9 cellular contexts compared by ENCODE assay signal in the genomic region with DNA sequence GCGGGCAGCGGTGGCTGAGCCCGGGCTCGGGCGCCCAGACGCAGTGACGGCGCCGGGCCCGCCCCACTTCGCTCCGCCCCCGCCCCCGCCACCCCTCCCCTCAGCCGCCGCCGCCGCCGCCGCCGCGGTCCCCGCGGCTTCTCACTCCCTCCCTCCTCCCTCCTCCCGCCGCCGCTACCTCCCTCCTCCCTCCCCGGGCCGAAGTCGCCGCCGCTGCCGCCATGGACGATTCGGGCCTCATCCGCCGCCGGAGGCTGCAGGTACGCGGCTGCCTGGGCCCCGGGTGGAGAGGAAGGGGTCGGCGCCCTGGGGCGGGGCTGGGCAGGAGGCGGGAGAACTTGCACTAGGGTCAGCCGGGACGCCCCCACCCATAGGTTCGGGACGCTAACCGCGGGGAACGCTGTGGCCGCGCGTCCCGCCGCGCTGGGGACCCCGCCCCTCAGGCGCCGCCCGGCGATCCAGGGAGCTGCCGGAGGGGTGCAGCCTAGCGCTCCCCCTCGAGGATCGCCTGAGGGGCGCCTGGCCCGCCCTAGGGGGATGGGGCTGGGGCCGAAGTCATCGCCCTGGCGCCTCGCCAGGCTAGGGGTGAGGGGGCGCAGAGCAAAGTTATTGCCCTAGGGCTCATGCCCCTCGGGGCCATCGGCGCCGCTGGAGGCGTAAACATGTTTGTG. TPM values are rescaled to one million over a fixed set of nuclear protein-coding genes. Genes with fewer than 3 reads are reported as not detected.
DNase-seq lines count a peak whose midpoint lies in the region; ATAC-seq and TF ChIP-seq lines count a peak whose summit lies in the region.
"Had no signal": no experiment of that assay in that cellular context is flagged by ENCODE, and none has a peak within 500 bp of the region (broad histone marks: within the 10 kb centered on the region; RNA-seq: fewer than 3 reads in every experiment).

No MANE protein-coding gene starts in this region.

- peaks cover 66% of the 10 kb centered on the region for H3K27me3 Mint-ChIP-seq in activated B cell treated with CpG ODN at 0.5 μM for 24 hours

- H3K4me1 ChIP-seq in esophagus muscularis mucosa (peaks cover 13 to 57% (median 38%) of the 10 kb centered on the region in 4 donors), psoas muscle (no peaks in the 10 kb centered on the region)

- no peaks in the 10 kb centered on the region for H3K9me3 ChIP-seq in MG63
- no peaks in the 10 kb centered on the region for H3K9me3 ChIP-seq in esophagus muscularis mucosa
- H3K9me3 ChIP-seq in psoas muscle: no peaks in the 10 kb centered on the region

- WGBS in esophagus muscularis mucosa: 0% methylated on average over 5 of the region's 79 CpGs
- WGBS in psoas muscle, 3 donors: 0 to 1% (median 1%) methylated on average over 20 to 77 of the region's 79 CpGs

- POLR2A ChIA-PET in activated B cell treated with CpG ODN at 0.5 μM for 24 hours (lab: Charles Lee): no interaction called here

- no peak for TF ChIP-seq EP300 in esophagus muscularis mucosa (IDR thresholded peaks at IDR 0.05)

- CTCF ChIA-PET in activated B cell treated with CpG ODN at 0.5 μM for 24 hours (lab: Charles Lee): no interaction called here

- H3K27ac Mint-ChIP-seq in activated B cell treated with CpG ODN at 0.5 μM for 24 hours: no peak overlapping the region

- no peak for TF ChIP-seq POLR2A in esophagus muscularis mucosa (IDR thresholded peaks at IDR 0.05; ENCODE audit: low read depth)

- peak; percentile 18 for ATAC-seq in activated B cell treated with CpG ODN at 0.5 μM for 24 hours (ENCODE audit: low read depth)
- peak in 3 of 4 donors; percentile 26 to 45 (median 30) for ATAC-seq in psoas muscle
- ATAC-seq in HG03571 (IDR thresholded peaks at IDR 0.05; ENCODE audit: unreplicated experiment): no peak
- no peak for ATAC-seq in HG03565 (IDR thresholded peaks at IDR 0.05; ENCODE audit: unreplicated experiment)
- ATAC-seq in HG03342 (IDR thresholded peaks at IDR 0.05; ENCODE audit: unreplicated experiment): no peak

- peaks cover 3% of the 10 kb centered on the region for H3K9me3 Mint-ChIP-seq in activated B cell treated with CpG ODN at 0.5 μM for 24 hours

- intact Hi-C loops in activated B cell treated with CpG ODN at 0.5 μM for 24 hours (cut with micrococcal nuclease) (no loop called here), esophagus muscularis mucosa (cut with DNase I) (no loop called here), psoas muscle (cut with DNase I) (no loop called here)

- H3K4me3 ChIP-seq in MG63 (peak overlapping the region; percentile 51), esophagus muscularis mucosa (peak overlapping the region; percentile 48 to 59 (median 51)), psoas muscle (peak overlapping the region; percentile 56)

- TF ChIP-seq CTCF in activated B cell treated with CpG ODN at 0.5 μM for 24 hours (IDR thresholded peaks at IDR 0.05) (no peak), esophagus muscularis mucosa (IDR thresholded peaks at IDR 0.05) (no peak), psoas muscle (IDR thresholded peaks at IDR 0.05) (no peak)

- DNase-seq in D341Med (ENCODE audit: low spot score) (peak; percentile 95), MG63 (peak; percentile 58), activated B cell treated with CpG ODN at 0.5 μM for 24 hours (no peak), esophagus muscularis mucosa (ENCODE audit: extremely low spot score) (no peak), psoas muscle (no peak)

- H3K36me3 Mint-ChIP-seq in activated B cell treated with CpG ODN at 0.5 μM for 24 hours (ENCODE audit: low read depth): no peaks in the 10 kb centered on the region

- no peaks in the 10 kb centered on the region for H3K36me3 ChIP-seq in MG63
- no peaks in the 10 kb centered on the region for H3K36me3 ChIP-seq in esophagus muscularis mucosa
- no peaks in the 10 kb centered on the region for H3K36me3 ChIP-seq in psoas muscle (ENCODE audit: insufficient read depth in 1 of 2, low read depth in 1 of 2)

- peak overlapping the region; percentile 19 for H3K4me3 Mint-ChIP-seq in activated B cell treated with CpG ODN at 0.5 μM for 24 hours

- H3K4me1 Mint-ChIP-seq in activated B cell treated with CpG ODN at 0.5 μM for 24 hours: peaks cover 27% of the 10 kb centered on the region

- H3K27me3 ChIP-seq in MG63 (peaks cover 72% of the 10 kb centered on the region), esophagus muscularis mucosa (peaks cover 0 to 100% (median 89%) of the 10 kb centered on the region in 4 donors), psoas muscle (ENCODE audit: insufficient read depth in 3 of 3, low read length in 2 of 3) (peaks cover 0 to 94% (median 53%) of the 10 kb centered on the region in 3 donors)

- H3K27ac ChIP-seq in esophagus muscularis mucosa (replicated peaks in 1 of 4) (no peak overlapping the region), psoas muscle (no peak overlapping the region)

RNA-seq across cellular contexts. Expression of a gene that starts 0.5 kb away (rescaled TPM):
- 0.95 TPM in 1 of 2 replicates, not detected in the other for total RNA-seq in MG63 (2014; rRNA removed; shearing (Covaris generic); ENCODE audit: low replicate concordance)
- total RNA-seq in activated B cell treated with CpG ODN at 0.5 μM for 24 hours: not detected in 2 replicates
- under 1 TPM in 2 of 4 donors, not detected in 2; 0.52 to 0.83 TPM for total RNA-seq in esophagus muscularis mucosa
- not detected for total RNA-seq in psoas muscle
- polyA plus RNA-seq in psoas muscle: under 1 TPM in 1 of 3 donors, not detected in 2; 0.05 TPM
- total RNA-seq: HT1080 had no signal

RNA-seq across cellular contexts. Expression of a gene that starts 4.4 kb away (rescaled TPM):
- 3.4 and 9.8 TPM in 2 replicates for total RNA-seq in MG63 (2014; rRNA removed; shearing (Covaris generic); ENCODE audit: low replicate concordance)
- total RNA-seq in activated B cell treated with CpG ODN at 0.5 μM for 24 hours (0.20 and 0.66 TPM in 2 replicates), esophagus muscularis mucosa (under 1 TPM; 0.50 to 0.91 (median 0.76) TPM), psoas muscle (not detected)
- polyA plus RNA-seq in psoas muscle: under 1 TPM; 0.09 to 0.13 (median 0.10) TPM

RNA-seq across cellular contexts. Expression of a gene that starts 27.5 kb away (rescaled TPM):
- total RNA-seq in MG63 (2014; rRNA removed; shearing (Covaris generic); ENCODE audit: low replicate concordance): 153 and 219 TPM in 2 replicates
- total RNA-seq in activated B cell treated with CpG ODN at 0.5 μM for 24 hours: 13.4 and 22.1 TPM in 2 replicates
- 1 to 10 TPM; 2.7 to 6.6 (median 4.2) TPM for total RNA-seq in esophagus muscularis mucosa
- 1 to 10 TPM; 2.4 to 5.0 (median 3.0) TPM for total RNA-seq in psoas muscle
- polyA plus RNA-seq in psoas muscle: 1 to 10 TPM; 3.6 to 9.0 (median 8.6) TPM

RNA-seq across cellular contexts. Expression of a gene that starts 32.0 kb away (rescaled TPM):
- 0.99 TPM in 1 of 2 replicates, not detected in the other for total RNA-seq in MG63 (2014; rRNA removed; shearing (Covaris generic); ENCODE audit: low replicate concordance)
- total RNA-seq in activated B cell treated with CpG ODN at 0.5 μM for 24 hours (2.3 and 5.9 TPM in 2 replicates), esophagus muscularis mucosa (under 1 TPM in 1 of 4 donors, not detected in 3; 0.65 TPM), psoas muscle (1 to 10 TPM in 3 of 4 donors, under 1 TPM in 1; 0.92 to 3.2 (median 2.0) TPM)
- 1 to 10 TPM; 1.9 to 2.5 (median 2.0) TPM for polyA plus RNA-seq in psoas muscle
- total RNA-seq: HT1080 had no signal

RNA-seq across cellular contexts. Expression of a gene that starts 32.3 kb away (rescaled TPM):
- 279 and 325 TPM in 2 replicates for total RNA-seq in MG63 (2014; rRNA removed; shearing (Covaris generic); ENCODE audit: low replicate concordance)
- total RNA-seq in activated B cell treated with CpG ODN at 0.5 μM for 24 hours (53.1 and 55.6 TPM in 2 replicates), esophagus muscularis mucosa (100 to 1,000 TPM; 236 to 275 (median 250) TPM), psoas muscle (100 to 1,000 TPM; 273 to 419 (median 370) TPM)
- 100 to 1,000 TPM; 329 to 535 (median 396) TPM for polyA plus RNA-seq in psoas muscle

Comparison
In these comparisons a context has a peak if more than half of its experiments do, and no peak if none do; other contexts are left out.
1. DNase-seq: peak in D341Med (single experiment) and MG63 (single experiment); none in activated B cell treated with CpG ODN at 0.5 μM for 24 hours (single experiment), esophagus muscularis mucosa (single experiment) and psoas muscle (0 of 2).
2. ATAC-seq: peak in activated B cell treated with CpG ODN at 0.5 μM for 24 hours (single experiment) and psoas muscle (3 of 4); none in HG03571 (single experiment), HG03565 (single experiment) and HG03342 (single experiment).
3. Peak in every context shown above with its lines, with median percentiles within 50 percentile points of each other: H3K4me3 ChIP-seq.